ENCODE assay signal across 1 cellular context in the genomic region with DNA sequence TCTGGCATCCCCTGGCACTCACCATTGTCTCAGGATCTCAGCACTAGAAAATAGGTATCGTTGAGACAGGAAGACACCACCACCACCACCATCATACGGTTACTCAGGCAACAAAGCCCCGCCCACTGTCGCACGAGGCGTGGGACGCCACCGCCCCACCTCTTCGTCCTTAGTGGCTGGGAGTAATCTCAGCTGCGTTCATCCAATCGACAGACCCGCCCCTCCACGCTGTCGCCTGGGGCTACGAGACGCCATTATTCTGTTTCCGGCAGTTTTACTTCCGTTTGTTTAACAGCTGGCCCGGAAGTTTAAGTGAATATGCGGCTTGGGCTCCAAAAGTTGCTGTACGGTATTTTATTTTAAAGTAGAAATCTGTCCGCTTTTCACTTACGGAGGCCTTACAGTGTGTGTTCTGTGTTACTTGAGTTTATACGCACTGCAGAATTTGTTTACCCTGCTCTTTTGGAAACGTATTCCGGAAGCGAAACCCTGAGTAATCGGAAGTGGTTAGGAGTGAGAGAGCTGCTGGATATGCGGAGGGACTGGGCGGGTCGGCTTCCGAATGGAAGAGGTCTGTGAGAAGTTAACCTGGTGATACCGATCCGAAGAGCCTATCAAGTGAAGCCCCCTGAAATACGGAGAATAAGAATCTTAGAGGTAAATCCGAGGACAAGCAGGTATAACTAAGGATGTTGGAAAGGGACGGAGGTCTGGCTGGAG.
TF ChIP-seq lines count a peak whose summit lies in the region.

A gene with protein sequence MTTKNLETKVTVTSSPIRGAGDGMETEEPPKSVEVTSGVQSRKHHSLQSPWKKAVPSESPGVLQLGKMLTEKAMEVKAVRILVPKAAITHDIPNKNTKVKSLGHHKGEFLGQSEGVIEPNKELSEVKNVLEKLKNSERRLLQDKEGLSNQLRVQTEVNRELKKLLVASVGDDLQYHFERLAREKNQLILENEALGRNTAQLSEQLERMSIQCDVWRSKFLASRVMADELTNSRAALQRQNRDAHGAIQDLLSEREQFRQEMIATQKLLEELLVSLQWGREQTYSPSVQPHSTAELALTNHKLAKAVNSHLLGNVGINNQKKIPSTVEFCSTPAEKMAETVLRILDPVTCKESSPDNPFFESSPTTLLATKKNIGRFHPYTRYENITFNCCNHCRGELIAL (plus strand): TSS at position 510 of the 720 bp plus-strand sequence. CDS start 1,328 bp downstream, outside the sequence.
A gene with protein sequence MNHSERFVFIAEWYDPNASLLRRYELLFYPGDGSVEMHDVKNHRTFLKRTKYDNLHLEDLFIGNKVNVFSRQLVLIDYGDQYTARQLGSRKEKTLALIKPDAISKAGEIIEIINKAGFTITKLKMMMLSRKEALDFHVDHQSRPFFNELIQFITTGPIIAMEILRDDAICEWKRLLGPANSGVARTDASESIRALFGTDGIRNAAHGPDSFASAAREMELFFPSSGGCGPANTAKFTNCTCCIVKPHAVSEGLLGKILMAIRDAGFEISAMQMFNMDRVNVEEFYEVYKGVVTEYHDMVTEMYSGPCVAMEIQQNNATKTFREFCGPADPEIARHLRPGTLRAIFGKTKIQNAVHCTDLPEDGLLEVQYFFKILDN (minus strand): TSS at position 112 of the 720 bp plus-strand sequence. CDS start 87 bp downstream, at position 25.

TF ChIP-seq in K562, 482 proteins besides CTCF, POLR2A, EP300 and RAD21 (continued from another document and continues in another):
- TF ChIP-seq, protein P1, sequence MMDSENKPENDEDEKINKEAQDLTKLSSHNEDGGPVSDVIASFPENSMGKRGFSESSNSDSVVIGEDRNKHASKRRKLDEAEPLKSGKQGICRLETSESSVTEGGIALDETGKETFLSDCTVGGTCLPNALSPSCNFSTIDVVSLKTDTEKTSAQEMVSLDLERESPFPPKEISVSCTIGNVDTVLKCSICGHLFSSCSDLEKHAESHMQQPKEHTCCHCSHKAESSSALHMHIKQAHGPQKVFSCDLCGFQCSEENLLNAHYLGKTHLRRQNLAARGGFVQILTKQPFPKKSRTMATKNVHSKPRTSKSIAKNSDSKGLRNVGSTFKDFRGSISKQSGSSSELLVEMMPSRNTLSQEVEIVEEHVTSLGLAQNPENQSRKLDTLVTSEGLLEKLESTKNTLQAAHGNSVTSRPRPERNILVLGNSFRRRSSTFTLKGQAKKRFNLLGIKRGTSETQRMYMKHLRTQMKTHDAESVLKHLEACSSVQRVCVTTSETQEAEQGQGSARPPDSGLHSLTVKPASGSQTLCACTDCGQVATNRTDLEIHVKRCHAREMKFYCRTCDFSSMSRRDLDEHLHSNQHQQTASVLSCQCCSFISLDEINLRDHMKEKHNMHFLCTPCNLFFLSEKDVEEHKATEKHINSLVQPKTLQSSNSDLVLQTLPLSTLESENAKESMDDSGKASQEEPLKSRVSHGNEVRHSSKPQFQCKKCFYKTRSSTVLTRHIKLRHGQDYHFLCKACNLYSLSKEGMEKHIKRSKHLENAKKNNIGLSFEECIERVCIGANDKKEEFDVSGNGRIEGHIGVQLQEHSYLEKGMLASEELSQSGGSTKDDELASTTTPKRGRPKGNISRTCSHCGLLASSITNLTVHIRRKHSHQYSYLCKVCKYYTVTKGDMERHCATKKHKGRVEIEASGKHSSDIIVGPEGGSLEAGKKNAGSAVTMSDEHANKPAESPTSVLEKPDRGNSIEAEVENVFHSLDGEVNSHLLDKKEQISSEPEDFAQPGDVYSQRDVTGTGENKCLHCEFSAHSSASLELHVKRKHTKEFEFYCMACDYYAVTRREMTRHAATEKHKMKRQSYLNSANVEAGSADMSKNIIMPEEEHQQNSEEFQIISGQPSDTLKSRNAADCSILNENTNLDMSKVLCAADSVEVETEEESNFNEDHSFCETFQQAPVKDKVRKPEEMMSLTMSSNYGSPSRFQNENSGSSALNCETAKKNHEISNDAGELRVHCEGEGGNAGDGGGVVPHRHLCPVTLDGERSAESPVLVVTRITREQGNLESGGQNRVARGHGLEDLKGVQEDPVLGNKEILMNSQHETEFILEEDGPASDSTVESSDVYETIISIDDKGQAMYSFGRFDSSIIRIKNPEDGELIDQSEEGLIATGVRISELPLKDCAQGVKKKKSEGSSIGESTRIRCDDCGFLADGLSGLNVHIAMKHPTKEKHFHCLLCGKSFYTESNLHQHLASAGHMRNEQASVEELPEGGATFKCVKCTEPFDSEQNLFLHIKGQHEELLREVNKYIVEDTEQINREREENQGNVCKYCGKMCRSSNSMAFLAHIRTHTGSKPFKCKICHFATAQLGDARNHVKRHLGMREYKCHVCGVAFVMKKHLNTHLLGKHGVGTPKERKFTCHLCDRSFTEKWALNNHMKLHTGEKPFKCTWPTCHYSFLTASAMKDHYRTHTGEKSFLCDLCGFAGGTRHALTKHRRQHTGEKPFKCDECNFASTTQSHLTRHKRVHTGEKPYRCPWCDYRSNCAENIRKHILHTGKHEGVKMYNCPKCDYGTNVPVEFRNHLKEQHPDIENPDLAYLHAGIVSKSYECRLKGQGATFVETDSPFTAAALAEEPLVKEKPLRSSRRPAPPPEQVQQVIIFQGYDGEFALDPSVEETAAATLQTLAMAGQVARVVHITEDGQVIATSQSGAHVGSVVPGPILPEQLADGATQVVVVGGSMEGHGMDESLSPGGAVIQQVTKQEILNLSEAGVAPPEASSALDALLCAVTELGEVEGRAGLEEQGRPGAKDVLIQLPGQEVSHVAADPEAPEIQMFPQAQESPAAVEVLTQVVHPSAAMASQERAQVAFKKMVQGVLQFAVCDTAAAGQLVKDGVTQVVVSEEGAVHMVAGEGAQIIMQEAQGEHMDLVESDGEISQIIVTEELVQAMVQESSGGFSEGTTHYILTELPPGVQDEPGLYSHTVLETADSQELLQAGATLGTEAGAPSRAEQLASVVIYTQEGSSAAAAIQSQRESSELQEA (IDR thresholded peaks at IDR 0.05; ENCODE audit: low read depth) = no peak
- TF ChIP-seq MAZ (CRISPR knock-in tag; conservative IDR thresholded peaks at IDR 0.05 in 1 of 2, IDR thresholded peaks at IDR 0.05 in 1 of 2) (0 out of 4 replicates have a peak, but pooled peaks of 1 of the 2 experiments have one; percentile 36), PURB (CRISPR knock-in tag; IDR thresholded peaks at IDR 0.05; ENCODE audit: low read depth) (no peak), ZNF318 (IDR thresholded peaks at IDR 0.05; ENCODE audit: borderline replicate concordance in 1 of 2, low read depth in 1 of 2) (peak in 1 of 2 experiments; percentile 34; a peak in 1 of 4 replicates), ZC3H8 (IDR thresholded peaks at IDR 0.05) (no peak), SNRNP70 (optimal IDR thresholded peaks at IDR 0.05; ENCODE audit: low read depth, low read length) (no peak), TEAD4 (IDR thresholded peaks at IDR 0.05; ENCODE audit: low read length) (peak; percentile 34; the same call in 1 of the 2 replicates), TEAD4 (CRISPR knock-in tag; IDR thresholded peaks at IDR 0.05; ENCODE audit: borderline replicate concordance) (no peak), MEF2D (tag; conservative IDR thresholded peaks at IDR 0.05; ENCODE audit: low read depth) (no peak; the same call in 1 of the 2 replicates), RBM34 (IDR thresholded peaks at IDR 0.05; ENCODE audit: borderline replicate concordance, insufficient read depth, low read length) (no peak), DMBX1 (CRISPR knock-in tag; IDR thresholded peaks at IDR 0.05; ENCODE audit: borderline replicate concordance) (no peak), PHF8 (IDR thresholded peaks at IDR 0.05; ENCODE audit: borderline replicate concordance, low read length) (peak; percentile 66; the same call in 1 of the 2 replicates), GTF2E2 (tag; IDR thresholded peaks at IDR 0.05) (peak; percentile 42; the same call in 1 of the 2 replicates), FUS (optimal IDR thresholded peaks at IDR 0.05; ENCODE audit: low read depth, low read length) (no peak), EGR1 (conservative IDR thresholded peaks at IDR 0.05) (peak; percentile 85), NUFIP1 (IDR thresholded peaks at IDR 0.05; ENCODE audit: partially characterized antibody) (no peak), KDM4B (IDR thresholded peaks at IDR 0.05; ENCODE audit: borderline replicate concordance in 2 of 2, low read depth in 1 of 2) (peak in 1 of 2 experiments; percentile 81; a peak in 1 of 4 replicates), FOXJ2 (tag; IDR thresholded peaks at IDR 0.05) (peak; percentile 96), FOXK1 (CRISPR knock-in tag; IDR thresholded peaks at IDR 0.05; ENCODE audit: borderline replicate concordance) (peak; percentile 43; the same call in 1 of the 2 replicates), PML (IDR thresholded peaks at IDR 0.05; ENCODE audit: low read length) (peak; percentile 62; the same call in 1 of the 2 replicates), CREM (IDR thresholded peaks at IDR 0.05; ENCODE audit: low read depth) (peak; percentile 89)
- TF ChIP-seq, protein P2, sequence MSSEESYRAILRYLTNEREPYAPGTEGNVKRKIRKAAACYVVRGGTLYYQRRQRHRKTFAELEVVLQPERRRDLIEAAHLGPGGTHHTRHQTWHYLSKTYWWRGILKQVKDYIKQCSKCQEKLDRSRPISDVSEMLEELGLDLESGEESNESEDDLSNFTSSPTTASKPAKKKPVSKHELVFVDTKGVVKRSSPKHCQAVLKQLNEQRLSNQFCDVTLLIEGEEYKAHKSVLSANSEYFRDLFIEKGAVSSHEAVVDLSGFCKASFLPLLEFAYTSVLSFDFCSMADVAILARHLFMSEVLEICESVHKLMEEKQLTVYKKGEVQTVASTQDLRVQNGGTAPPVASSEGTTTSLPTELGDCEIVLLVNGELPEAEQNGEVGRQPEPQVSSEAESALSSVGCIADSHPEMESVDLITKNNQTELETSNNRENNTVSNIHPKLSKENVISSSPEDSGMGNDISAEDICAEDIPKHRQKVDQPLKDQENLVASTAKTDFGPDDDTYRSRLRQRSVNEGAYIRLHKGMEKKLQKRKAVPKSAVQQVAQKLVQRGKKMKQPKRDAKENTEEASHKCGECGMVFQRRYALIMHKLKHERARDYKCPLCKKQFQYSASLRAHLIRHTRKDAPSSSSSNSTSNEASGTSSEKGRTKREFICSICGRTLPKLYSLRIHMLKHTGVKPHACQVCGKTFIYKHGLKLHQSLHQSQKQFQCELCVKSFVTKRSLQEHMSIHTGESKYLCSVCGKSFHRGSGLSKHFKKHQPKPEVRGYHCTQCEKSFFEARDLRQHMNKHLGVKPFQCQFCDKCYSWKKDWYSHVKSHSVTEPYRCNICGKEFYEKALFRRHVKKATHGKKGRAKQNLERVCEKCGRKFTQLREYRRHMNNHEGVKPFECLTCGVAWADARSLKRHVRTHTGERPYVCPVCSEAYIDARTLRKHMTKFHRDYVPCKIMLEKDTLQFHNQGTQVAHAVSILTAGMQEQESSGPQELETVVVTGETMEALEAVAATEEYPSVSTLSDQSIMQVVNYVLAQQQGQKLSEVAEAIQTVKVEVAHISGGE (CRISPR knock-in tag; IDR thresholded peaks at IDR 0.05) = peak in 1 of 3 experiments; percentile 94; a peak in 3 of 6 replicates
- TF ChIP-seq, protein P3, sequence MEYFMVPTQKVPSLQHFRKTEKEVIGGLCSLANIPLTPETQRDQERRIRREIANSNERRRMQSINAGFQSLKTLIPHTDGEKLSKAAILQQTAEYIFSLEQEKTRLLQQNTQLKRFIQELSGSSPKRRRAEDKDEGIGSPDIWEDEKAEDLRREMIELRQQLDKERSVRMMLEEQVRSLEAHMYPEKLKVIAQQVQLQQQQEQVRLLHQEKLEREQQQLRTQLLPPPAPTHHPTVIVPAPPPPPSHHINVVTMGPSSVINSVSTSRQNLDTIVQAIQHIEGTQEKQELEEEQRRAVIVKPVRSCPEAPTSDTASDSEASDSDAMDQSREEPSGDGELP (CRISPR knock-in tag; IDR thresholded peaks at IDR 0.05; ENCODE audit: borderline replicate concordance) = peak; percentile 100
- TF ChIP-seq, protein P4, sequence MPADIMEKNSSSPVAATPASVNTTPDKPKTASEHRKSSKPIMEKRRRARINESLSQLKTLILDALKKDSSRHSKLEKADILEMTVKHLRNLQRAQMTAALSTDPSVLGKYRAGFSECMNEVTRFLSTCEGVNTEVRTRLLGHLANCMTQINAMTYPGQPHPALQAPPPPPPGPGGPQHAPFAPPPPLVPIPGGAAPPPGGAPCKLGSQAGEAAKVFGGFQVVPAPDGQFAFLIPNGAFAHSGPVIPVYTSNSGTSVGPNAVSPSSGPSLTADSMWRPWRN (IDR thresholded peaks at IDR 0.05; ENCODE audit: low read depth) = no peak
